ENCODE assay signal across 8 cellular contexts in the genomic region with DNA sequence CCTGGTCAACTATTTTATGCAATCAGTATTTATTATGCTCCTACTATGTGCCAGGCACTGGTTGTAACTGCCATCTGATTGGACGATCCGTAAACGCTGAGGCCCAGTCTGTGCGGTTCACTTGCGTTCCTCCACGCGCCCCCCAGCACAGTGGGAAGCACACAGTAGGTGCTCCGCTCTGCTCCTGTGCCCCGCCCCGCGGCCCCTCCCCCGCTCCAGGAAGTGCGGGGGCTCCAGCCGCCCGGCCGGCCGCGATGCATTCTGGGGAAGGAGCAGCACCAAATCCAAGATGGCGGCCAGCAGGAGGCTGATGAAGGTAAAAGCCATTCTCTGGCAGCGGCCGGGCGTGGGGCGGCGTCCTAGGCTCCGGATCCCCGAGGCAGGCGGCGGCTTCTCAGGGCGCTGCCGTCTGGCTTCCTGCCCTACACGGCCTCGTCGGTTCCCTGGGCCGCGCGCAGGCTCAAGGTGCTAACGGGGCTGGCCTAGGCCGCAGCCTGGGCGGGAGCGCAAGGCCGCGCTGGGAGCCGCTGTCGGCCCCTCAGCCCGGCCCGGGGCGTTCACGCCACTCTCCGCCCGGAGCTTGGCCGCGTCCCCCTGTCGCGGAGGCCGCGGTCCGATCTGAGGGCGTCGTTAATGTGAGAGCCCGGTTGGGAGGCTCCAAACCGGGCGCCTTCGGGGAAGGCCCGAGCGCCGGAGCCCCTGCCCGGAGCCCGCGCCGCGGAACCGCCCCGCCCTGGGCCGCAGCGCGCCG. TPM values are rescaled to one million over a fixed set of nuclear protein-coding genes. Genes with fewer than 3 reads are reported as not detected.
DNase-seq lines count a peak whose midpoint lies in the region; TF ChIP-seq lines count a peak whose summit lies in the region.

A gene (plus strand): TSS at position 259 of the 751 bp plus-strand sequence. CDS start 31 bp downstream, at position 290.

- H3K9me3 Mint-ChIP-seq in activated T-cell treated with anti-CD3 and anti-CD28 coated beads, Interleukin-2, amount 50 U/mL, for 24 hours, result no peaks in the 10 kb centered on the region

- peaks cover 37% of the 10 kb centered on the region for H3K36me3 Mint-ChIP-seq in activated T-cell treated with anti-CD3 and anti-CD28 coated beads, Interleukin-2, amount 50 U/mL, for 24 hours (ENCODE audit: low read depth)

- peak; percentile 64 for TF ChIP-seq POLR2A in erythroblast (IDR thresholded peaks at IDR 0.05; ENCODE audit: low read length)

- H3K4me3 Mint-ChIP-seq in activated T-cell treated with anti-CD3 and anti-CD28 coated beads, Interleukin-2, amount 50 U/mL, for 24 hours, result peak within 1 kb of the TSS; percentile 94

- H3K27ac Mint-ChIP-seq in activated T-cell treated with anti-CD3 and anti-CD28 coated beads, Interleukin-2, amount 50 U/mL, for 24 hours, result peak within 1 kb of the TSS; percentile 96

- H3K27me3 Mint-ChIP-seq in activated T-cell treated with anti-CD3 and anti-CD28 coated beads, Interleukin-2, amount 50 U/mL, for 24 hours, result no peaks in the 10 kb centered on the region

- peak; percentile 43 for DNase-seq in NCI-H2029 (lab: John Stamatoyannopoulos, UW)
- DNase-seq in NCI-H2029 treated with DMSO at 0.1 percent for 48 hours (lab: John Stamatoyannopoulos, UW), result no peak
- peak; percentile 65 for DNase-seq in HT-29 (ENCODE audit: low spot score)
- peak; percentile 89 for DNase-seq in activated T-cell treated with anti-CD3 and anti-CD28 coated beads, Interleukin-2, amount 50 U/mL, for 24 hours
- peak; percentile 90 to 93 for DNase-seq in erythroblast (lab: John Stamatoyannopoulos, UW)
- DNase-seq in mucosa of gallbladder (ENCODE audit: low spot score), result peak; percentile 81
- peak; percentile 55 to 67 for DNase-seq in stimulated activated CD8-positive, alpha-beta memory T cell treated with anti-CD3 and anti-CD28 coated beads, Interleukin-4, amount 100 ng/mL, for 1 hour (ENCODE audit: low read depth in 2 of 2, low spot score in 1 of 2)

- H3K4me1 Mint-ChIP-seq in activated T-cell treated with anti-CD3 and anti-CD28 coated beads, Interleukin-2, amount 50 U/mL, for 24 hours (ENCODE audit: low read depth), result peaks cover 41% of the 10 kb centered on the region

TF ChIP-seq in PFSK-1, 5 proteins besides CTCF, POLR2A, EP300 and RAD21:
- TF ChIP-seq FOXP2 (optimal IDR thresholded peaks at IDR 0.05; ENCODE audit: borderline replicate concordance, extremely low read depth, extremely low read length, insufficient read depth) (peak; percentile 39), TAF1 (IDR thresholded peaks at IDR 0.05; ENCODE audit: borderline replicate concordance, insufficient read depth, low read length) (peak; percentile 93), SIN3A (IDR thresholded peaks at IDR 0.05; ENCODE audit: borderline replicate concordance, insufficient read depth, low read length) (no peak), POLR2AphosphoS5 (IDR thresholded peaks at IDR 0.05; ENCODE audit: low read depth, low read length) (peak; percentile 84; the same call in 1 of the 2 replicates)
- TF ChIP-seq, protein P1, sequence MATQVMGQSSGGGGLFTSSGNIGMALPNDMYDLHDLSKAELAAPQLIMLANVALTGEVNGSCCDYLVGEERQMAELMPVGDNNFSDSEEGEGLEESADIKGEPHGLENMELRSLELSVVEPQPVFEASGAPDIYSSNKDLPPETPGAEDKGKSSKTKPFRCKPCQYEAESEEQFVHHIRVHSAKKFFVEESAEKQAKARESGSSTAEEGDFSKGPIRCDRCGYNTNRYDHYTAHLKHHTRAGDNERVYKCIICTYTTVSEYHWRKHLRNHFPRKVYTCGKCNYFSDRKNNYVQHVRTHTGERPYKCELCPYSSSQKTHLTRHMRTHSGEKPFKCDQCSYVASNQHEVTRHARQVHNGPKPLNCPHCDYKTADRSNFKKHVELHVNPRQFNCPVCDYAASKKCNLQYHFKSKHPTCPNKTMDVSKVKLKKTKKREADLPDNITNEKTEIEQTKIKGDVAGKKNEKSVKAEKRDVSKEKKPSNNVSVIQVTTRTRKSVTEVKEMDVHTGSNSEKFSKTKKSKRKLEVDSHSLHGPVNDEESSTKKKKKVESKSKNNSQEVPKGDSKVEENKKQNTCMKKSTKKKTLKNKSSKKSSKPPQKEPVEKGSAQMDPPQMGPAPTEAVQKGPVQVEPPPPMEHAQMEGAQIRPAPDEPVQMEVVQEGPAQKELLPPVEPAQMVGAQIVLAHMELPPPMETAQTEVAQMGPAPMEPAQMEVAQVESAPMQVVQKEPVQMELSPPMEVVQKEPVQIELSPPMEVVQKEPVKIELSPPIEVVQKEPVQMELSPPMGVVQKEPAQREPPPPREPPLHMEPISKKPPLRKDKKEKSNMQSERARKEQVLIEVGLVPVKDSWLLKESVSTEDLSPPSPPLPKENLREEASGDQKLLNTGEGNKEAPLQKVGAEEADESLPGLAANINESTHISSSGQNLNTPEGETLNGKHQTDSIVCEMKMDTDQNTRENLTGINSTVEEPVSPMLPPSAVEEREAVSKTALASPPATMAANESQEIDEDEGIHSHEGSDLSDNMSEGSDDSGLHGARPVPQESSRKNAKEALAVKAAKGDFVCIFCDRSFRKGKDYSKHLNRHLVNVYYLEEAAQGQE (IDR thresholded peaks at IDR 0.05; ENCODE audit: insufficient read depth in 1 of 2, low read depth in 2 of 2, low read length in 2 of 2), result no peak

RNA-seq across cellular contexts. Expression of the gene that starts here (rescaled TPM):
- 41.0 and 43.1 TPM in 2 replicates for total RNA-seq in HT-29 (2014; rRNA removed; shearing (Covaris generic))
- 41.1 TPM for polyA plus RNA-seq in PFSK-1 (2012; ENCODE audit: insufficient read length, low read depth)
- total RNA-seq in mucosa of gallbladder, result 55.4 TPM
